ENCODE assay signal across 2 cellular contexts in genomic region chr1:1638528-1638927, GRCh38. TPM values are rescaled to one million over a fixed set of nuclear protein-coding genes. Genes with fewer than 3 reads are reported as not detected.
"Had no signal": no experiment of that assay in that cellular context is flagged by ENCODE, and none has a peak within 500 bp of the region (broad histone marks: within the 10 kb centered on the region; RNA-seq: fewer than 3 reads in every experiment).

No MANE protein-coding gene starts in this region.

RNA-seq across cellular contexts. Expression of gene MMP23B, which starts 6.6 kb away (rescaled TPM):
- total RNA-seq: dermis microvascular lymphatic vessel endothelial cell had no signal
- polyA plus RNA-seq: mammary epithelial cell had no signal
